In genomic region chr4:83858121-83858520, GRCh38 we compare ENCODE assay signal across 19 cellular contexts.
"Had no signal": no experiment of that assay in that cellular context is flagged by ENCODE, and none has a peak within 500 bp of the region (broad histone marks: within the 10 kb centered on the region; RNA-seq: fewer than 3 reads in every experiment).

No MANE protein-coding gene starts in this region.

- H3K36me3 ChIP-seq: esophagus squamous epithelium, neural progenitor cell, prostate gland, right atrium auricular region, tibial nerve had no signal

- H2AFZ ChIP-seq: neural progenitor cell had no signal

- H3K9ac ChIP-seq: neural progenitor cell had no signal

- ATAC-seq: body of pancreas; effector memory CD8-positive, alpha-beta T cell; naive thymus-derived CD4-positive, alpha-beta T cell had no signal

- H3K4me2 ChIP-seq: neural progenitor cell had no signal

- DNase-seq: activated B cell treated with CpG ODN at 0.5 μM for 24 hours; activated CD4-positive, alpha-beta memory T cell treated with anti-CD3 and anti-CD28 coated beads for 36 hours; activated CD4-positive, alpha-beta T cell treated with anti-CD3 and anti-CD28 coated beads for 4 hours; amniotic stem cell; body of pancreas; caudate nucleus; effector memory CD8-positive, alpha-beta T cell; esophagus squamous epithelium; immature natural killer cell; kidney glomerular epithelial cell; mesenchymal stem cell; naive thymus-derived CD4-positive, alpha-beta T cell had no signal

- H3K9me3 ChIP-seq: body of pancreas, esophagus squamous epithelium, prostate gland, right atrium auricular region, tibial nerve had no signal

- H3K4me1 ChIP-seq: body of pancreas, esophagus squamous epithelium, prostate gland, right atrium auricular region, tibial nerve had no signal

- H3K27me3 ChIP-seq: body of pancreas, esophagus squamous epithelium, right atrium auricular region, tibial nerve had no signal

- H3K27ac ChIP-seq: body of pancreas, esophagus squamous epithelium, neural progenitor cell, prostate gland, right atrium auricular region, skin epidermis, tibial nerve had no signal

- FAIRE-seq: TTC549, urothelium cell line had no signal

- H3K4me3 ChIP-seq: body of pancreas, esophagus squamous epithelium, neural progenitor cell, prostate gland, right atrium auricular region, skin epidermis, tibial nerve had no signal
